ENCODE assay signal across 9 cellular contexts in genomic region chr3:173396191-173397041, GRCh38. TPM values are rescaled to one million over a fixed set of nuclear protein-coding genes. Genes with fewer than 3 reads are reported as not detected.
DNase-seq lines count a peak whose midpoint lies in the region; ATAC-seq, FAIRE-seq and TF ChIP-seq lines count a peak whose summit lies in the region.
"Had no signal": no experiment of that assay in that cellular context is flagged by ENCODE, and none has a peak within 500 bp of the region (broad histone marks: within the 10 kb centered on the region; RNA-seq: fewer than 3 reads in every experiment).

No MANE protein-coding gene starts in this region.

- H3K4me3 ChIP-seq in A549 (peak overlapping the region; percentile 48; the same call in 2 of the 3 replicates), esophagus squamous epithelium (peak overlapping the region; percentile 56 to 85 (median 76)), neutrophil (ENCODE audit: low read depth in 1 of 2, low read length in 1 of 2) (peak overlapping the region; percentile 42 to 57), mucosa of descending colon (no peak overlapping the region)

- peaks cover 0 to 36% (median 0%) of the 10 kb centered on the region in 4 donors for H3K27me3 ChIP-seq in esophagus squamous epithelium
- H3K27me3 ChIP-seq in neutrophil: peaks cover 88% of the 10 kb centered on the region

- intact Hi-C loops in esophagus squamous epithelium (cut with DNase I): no loop called here
- intact Hi-C loops in mucosa of descending colon (cut with DNase I, micrococcal nuclease): no loop called here

- no peak for DNase-seq in A549 (ENCODE audit: low read depth in 1 of 2, low spot score in 1 of 2)
- DNase-seq in GM10266 (ENCODE audit: extremely low spot score): peak; percentile 48
- DNase-seq in SHP77 treated with DMSO at 0.1 percent for 48 hours (lab: John Stamatoyannopoulos, UW): peak; percentile 49
- no peak for DNase-seq in esophagus squamous epithelium (lab: John Stamatoyannopoulos, UW)
- DNase-seq in SIG-M5 treated with dmso at 0.1 percent for 504 hours (lab: John Stamatoyannopoulos, UW; ENCODE audit: unreplicated experiment): no peak
- no peak for DNase-seq in mucosa of descending colon

- TF ChIP-seq CTCF in A549 (IDR thresholded peaks at IDR 0.05) (no peak), GM10266 (IDR thresholded peaks at IDR 0.05; ENCODE audit: control insufficient read depth, insufficient read depth, low read depth, missing control alignments) (no peak), esophagus squamous epithelium (IDR thresholded peaks at IDR 0.05) (no peak), neutrophil (IDR thresholded peaks at IDR 0.05) (no peak), mucosa of descending colon (IDR thresholded peaks at IDR 0.05) (no peak)

- TF ChIP-seq EP300 in A549 (IDR thresholded peaks at IDR 0.05): no peak

- CTCF ChIA-PET in A549 (lab: Yijun Ruan, JAX): no interaction called here

- no peak for FAIRE-seq in A549 (lab: Jason Lieb, UNC)

- H3K4me2 ChIP-seq in A549: peak overlapping the region; percentile 90

- no peak for TF ChIP-seq RAD21 in A549 (conservative IDR thresholded peaks at IDR 0.05 in 1 of 2, IDR thresholded peaks at IDR 0.05 in 1 of 2)

- ATAC-seq in A549 (no peak), GM19023 (IDR thresholded peaks at IDR 0.05; ENCODE audit: unreplicated experiment) (no peak), mucosa of descending colon (no peak)

- H3K27ac ChIP-seq in A549 (no peak overlapping the region), esophagus squamous epithelium (peak overlapping the region; percentile 56 to 92 (median 89)), neutrophil (no peak overlapping the region)
- H3K27ac ChIP-seq: foreskin keratinocyte had no signal

- H3K36me3 ChIP-seq in esophagus squamous epithelium (no peaks in the 10 kb centered on the region), neutrophil (no peaks in the 10 kb centered on the region), mucosa of descending colon (ENCODE audit: low read depth) (no peaks in the 10 kb centered on the region)

- H3K9me3 ChIP-seq in A549 (no peaks in the 10 kb centered on the region), esophagus squamous epithelium (no peaks in the 10 kb centered on the region), neutrophil (no peaks in the 10 kb centered on the region), mucosa of descending colon (no peaks in the 10 kb centered on the region)

- WGBS in A549 (ENCODE audit: missing lambda C conversion rate): 4% methylated on average over 29 of the region's 29 CpGs
- 1 to 2% methylated on average over 29 of the region's 29 CpGs for WGBS in esophagus squamous epithelium, 2 donors

- peaks cover 15% of the 10 kb centered on the region; the same call in 1 of the 3 replicates for H3K4me1 ChIP-seq in A549
- H3K4me1 ChIP-seq in esophagus squamous epithelium: peaks cover 10 to 50% (median 10%) of the 10 kb centered on the region in 3 donors
- H3K4me1 ChIP-seq in neutrophil (ENCODE audit: control insufficient read depth in 1 of 2, insufficient read depth in 1 of 2, low read depth in 1 of 2, low read length in 1 of 2): peaks cover 24 to 33% of the 10 kb centered on the region in 2 experiments
- H3K4me1 ChIP-seq in mucosa of descending colon (ENCODE audit: low read depth): peaks cover 7% of the 10 kb centered on the region

- TF ChIP-seq POLR2A in A549 (IDR thresholded peaks at IDR 0.05; ENCODE audit: low read length) (no peak), esophagus squamous epithelium (IDR thresholded peaks at IDR 0.05) (no peak)

- POLR2A ChIA-PET in A549 (lab: Yijun Ruan, JAX): no interaction called here

TF ChIP-seq in A549, 52 proteins besides CTCF, POLR2A, EP300 and RAD21:
- no peak for TF ChIP-seq REST (IDR thresholded peaks at IDR 0.05)
- 0 out of 2 replicates have a peak, but pooled peaks have one; percentile 14 for TF ChIP-seq RNF2 (IDR thresholded peaks at IDR 0.05; ENCODE audit: borderline replicate concordance, low read depth)
- no peak for TF ChIP-seq RCOR1 (IDR thresholded peaks at IDR 0.05; ENCODE audit: low read depth, low read length)
- no peak for TF ChIP-seq PBX3 (IDR thresholded peaks at IDR 0.05)
- TF ChIP-seq HOXB13 (CRISPR knock-in tag; IDR thresholded peaks at IDR 0.05; ENCODE audit: low read depth): no peak
- no peak for TF ChIP-seq JUN (IDR thresholded peaks at IDR 0.05)
- 0 out of 2 replicates have a peak, but pooled peaks have one; percentile 24 for TF ChIP-seq CBX8 (IDR thresholded peaks at IDR 0.05)

RNA-seq across cellular contexts. Expression of gene NLGN1, which starts 1.1 kb away (rescaled TPM):
- polyA plus RNA-seq in A549 (2011; rRNA removed) (not detected in 2 replicates), A549 (2017; fragmentation: RNase III; extraction: RNeasy Plus Mini Kit Qiagen cat#74134 plus additional on column Dnase treatment) (not detected in 3 replicates)
- not detected in 2 replicates for polyA plus RNA-seq in A549 (2012; cell fraction: cytosol; rRNA removed)
- polyA plus RNA-seq in A549 (2012; cell fraction: nucleus; rRNA removed): not detected in 2 replicates
- 0.33 TPM in 1 of 2 replicates, not detected in the other for polyA minus RNA-seq in A549 (2011; rRNA and poly(A)+ RNA removed)
- total RNA-seq in esophagus squamous epithelium (10 to 100 TPM in 1 of 4 donors, 1 to 10 TPM in 1, under 1 TPM in 2; 0.34 to 12.6 (median 2.9) TPM), mucosa of descending colon (10 to 100 TPM in 1 of 3 donors, 1 to 10 TPM in 1, under 1 TPM in 1; 0.43 to 14.3 (median 2.0) TPM)
- total RNA-seq: foreskin keratinocyte had no signal
- polyA plus RNA-seq: foreskin keratinocyte had no signal

Comparison
In these comparisons a context has a peak if more than half of its experiments do, and no peak if none do; other contexts are left out.
1. DNase-seq: peak in GM10266 (single experiment) and SHP77 treated with DMSO at 0.1 percent for 48 hours (single experiment); none in A549 (0 of 2), esophagus squamous epithelium (single experiment), SIG-M5 treated with dmso at 0.1 percent for 504 hours (single experiment) and mucosa of descending colon (0 of 3).
2. H3K27ac ChIP-seq: peak in esophagus squamous epithelium (4 of 4); none in A549 (0 of 2) and neutrophil (single experiment).